In the genomic region with DNA sequence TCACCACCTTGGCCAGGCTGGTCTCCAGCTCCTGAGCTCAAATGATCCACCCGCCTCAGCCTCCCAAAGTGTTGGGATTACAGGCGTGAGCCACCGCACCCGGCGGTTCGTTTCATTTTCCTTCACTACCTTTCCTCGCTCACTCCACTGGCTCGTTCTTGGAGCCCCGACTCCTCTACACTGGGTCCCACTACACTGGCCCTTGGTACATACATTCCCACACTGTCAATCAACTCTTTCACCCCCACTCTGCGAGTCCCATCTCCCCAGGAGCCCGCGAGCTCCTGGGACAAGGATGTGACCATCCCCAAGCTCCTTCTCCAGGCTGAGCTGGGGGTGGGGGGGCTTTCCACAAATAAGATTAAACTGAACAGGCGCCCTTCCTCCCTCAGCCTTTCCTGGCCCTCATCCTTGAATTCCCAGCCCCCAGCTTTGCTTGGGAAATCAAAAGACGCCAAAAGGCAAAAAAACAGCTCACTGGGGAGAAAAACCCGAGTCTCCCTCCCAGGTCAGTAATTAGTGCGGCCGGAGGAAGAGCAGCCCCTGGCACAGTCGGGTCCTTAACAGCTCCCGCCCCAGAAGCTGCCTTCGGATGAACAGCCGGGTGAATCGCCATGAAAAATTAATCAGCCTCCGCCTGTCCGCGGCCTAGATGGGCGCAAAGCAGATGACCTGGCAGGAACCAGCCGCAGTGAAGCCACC, we compare ENCODE assay signal across 10 cellular contexts. TPM values are rescaled to one million over a fixed set of nuclear protein-coding genes. Genes with fewer than 3 reads are reported as not detected.
DNase-seq lines count a peak whose midpoint lies in the region; ATAC-seq and TF ChIP-seq lines count a peak whose summit lies in the region.
"Had no signal": no experiment of that assay in that cellular context is flagged by ENCODE, and none has a peak within 500 bp of the region (broad histone marks: within the 10 kb centered on the region; RNA-seq: fewer than 3 reads in every experiment).

No MANE protein-coding gene starts in this region.

- intact Hi-C loops in ascending aorta (cut with DNase I) (loop anchor here (5.0 kb wide), 1 partner anchor 488 kb away; no protein-coding TSS in a partner anchor), left colon (cut with DNase I, micrococcal nuclease) (loop anchor here in 1 of 2 donors (10.0 kb wide), 2 partner anchors 491 to 1401 kb away; no protein-coding TSS in a partner anchor)

- H3K36me3 ChIP-seq in ascending aorta = no peaks in the 10 kb centered on the region

- peak; percentile 11 for ATAC-seq in GM19455 (IDR thresholded peaks at IDR 0.05; ENCODE audit: unreplicated experiment)
- no peak for ATAC-seq in left colon

- H3K9me3 ChIP-seq in ascending aorta (no peaks in the 10 kb centered on the region), mononuclear cell (ENCODE audit: low read depth, low read length) (no peaks in the 10 kb centered on the region)

- H3K27ac ChIP-seq in ascending aorta = no peak overlapping the region
- H3K27ac ChIP-seq: SK-N-MC had no signal

- no peaks in the 10 kb centered on the region for H3K27me3 ChIP-seq in ascending aorta
- peaks cover 48% of the 10 kb centered on the region for H3K27me3 ChIP-seq in mononuclear cell (ENCODE audit: insufficient read depth, low read length)

- TF ChIP-seq CTCF in ascending aorta (IDR thresholded peaks at IDR 0.05) = no peak

- H3K4me3 ChIP-seq in ascending aorta (peak overlapping the region; percentile 53 to 67), mononuclear cell (ENCODE audit: low read length) (peak overlapping the region; percentile 35)
- H3K4me3 ChIP-seq: SK-N-MC had no signal

- H3K4me1 ChIP-seq in ascending aorta (peaks cover 6 to 7% of the 10 kb centered on the region in 2 donors), mononuclear cell (ENCODE audit: insufficient read depth, low read length) (peaks cover 16% of the 10 kb centered on the region)

- DNase-seq in 8988T (peak; percentile 15), ascending aorta (ENCODE audit: low spot score in 2 of 2) (no peak), left colon (no peak), NCI-H1105 (lab: John Stamatoyannopoulos, UW) (no peak)
- DNase-seq in stimulated activated naive CD4-positive, alpha-beta T cell treated with Interleukin-2 at 50 U/mL for 16 hours (lab: John Stamatoyannopoulos, UW) = no peak
- no peak for DNase-seq in stimulated activated CD4-positive, alpha-beta T cell treated with anti-CD3 and anti-CD28 coated beads, Interleukin-4, amount 100 ng/mL, for 4 hours
- DNase-seq: central memory CD4-positive, alpha-beta T cell had no signal

RNA-seq across cellular contexts. Expression of a gene that starts 42.8 kb away (rescaled TPM):
- total RNA-seq in ascending aorta (not detected), mononuclear cell (64.5 TPM), left colon (1 to 10 TPM in 1 of 2 donors, under 1 TPM in 1; 0.49 to 2.3 TPM)

Comparison
In these comparisons a context has a peak if more than half of its experiments do, and no peak if none do; other contexts are left out.
1. RNA of a gene that starts 42.8 kb away (total RNA-seq): 64.5 TPM in mononuclear cell (single experiment); 0.49 to 2.3 TPM in left colon and not detected in ascending aorta (single experiment); every median in the first group is over 10 times any median in the second.